In genomic region chr1:26522073-26522472, GRCh38 we compare ENCODE assay signal across 1 cellular context.
A peak's percentile ranks its signal among the peaks of the same experiment; 100 is the strongest.
TF ChIP-seq lines count a peak whose summit lies in the region.

No MANE protein-coding gene starts in this region.

TF ChIP-seq in K562, 482 proteins besides CTCF, POLR2A, EP300 and RAD21 (continued from another document):
- TF ChIP-seq, protein P1, sequence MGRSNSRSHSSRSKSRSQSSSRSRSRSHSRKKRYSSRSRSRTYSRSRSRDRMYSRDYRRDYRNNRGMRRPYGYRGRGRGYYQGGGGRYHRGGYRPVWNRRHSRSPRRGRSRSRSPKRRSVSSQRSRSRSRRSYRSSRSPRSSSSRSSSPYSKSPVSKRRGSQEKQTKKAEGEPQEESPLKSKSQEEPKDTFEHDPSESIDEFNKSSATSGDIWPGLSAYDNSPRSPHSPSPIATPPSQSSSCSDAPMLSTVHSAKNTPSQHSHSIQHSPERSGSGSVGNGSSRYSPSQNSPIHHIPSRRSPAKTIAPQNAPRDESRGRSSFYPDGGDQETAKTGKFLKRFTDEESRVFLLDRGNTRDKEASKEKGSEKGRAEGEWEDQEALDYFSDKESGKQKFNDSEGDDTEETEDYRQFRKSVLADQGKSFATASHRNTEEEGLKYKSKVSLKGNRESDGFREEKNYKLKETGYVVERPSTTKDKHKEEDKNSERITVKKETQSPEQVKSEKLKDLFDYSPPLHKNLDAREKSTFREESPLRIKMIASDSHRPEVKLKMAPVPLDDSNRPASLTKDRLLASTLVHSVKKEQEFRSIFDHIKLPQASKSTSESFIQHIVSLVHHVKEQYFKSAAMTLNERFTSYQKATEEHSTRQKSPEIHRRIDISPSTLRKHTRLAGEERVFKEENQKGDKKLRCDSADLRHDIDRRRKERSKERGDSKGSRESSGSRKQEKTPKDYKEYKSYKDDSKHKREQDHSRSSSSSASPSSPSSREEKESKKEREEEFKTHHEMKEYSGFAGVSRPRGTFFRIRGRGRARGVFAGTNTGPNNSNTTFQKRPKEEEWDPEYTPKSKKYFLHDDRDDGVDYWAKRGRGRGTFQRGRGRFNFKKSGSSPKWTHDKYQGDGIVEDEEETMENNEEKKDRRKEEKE (IDR thresholded peaks at IDR 0.05; ENCODE audit: borderline replicate concordance in 1 of 2, control insufficient read depth in 1 of 2, low read depth in 2 of 2, low read length in 1 of 2) = no peak
- TF ChIP-seq CBX1 (IDR thresholded peaks at IDR 0.05; ENCODE audit: low read depth) (peak; percentile 59; the same call in 1 of the 2 replicates), FOXA1 (IDR thresholded peaks at IDR 0.05; ENCODE audit: borderline replicate concordance) (no peak), HNRNPUL1 (IDR thresholded peaks at IDR 0.05; ENCODE audit: low read length) (no peak), STAT5A (IDR thresholded peaks at IDR 0.05; ENCODE audit: borderline replicate concordance, low read length) (no peak), CBX2 (IDR thresholded peaks at IDR 0.05; ENCODE audit: insufficient read depth, low read length, poor library complexity, severe bottlenecking) (no peak), ZNF512 (tag; IDR thresholded peaks at IDR 0.05) (no peak), POLR3A (IDR thresholded peaks at IDR 0.05; ENCODE audit: borderline replicate concordance, extremely low read depth, insufficient read depth, insufficient read length) (no peak), MXI1 (IDR thresholded peaks at IDR 0.05; ENCODE audit: low read depth, low read length) (no peak), ZC3H8 (IDR thresholded peaks at IDR 0.05) (no peak), ZFPM2 (CRISPR knock-in tag; IDR thresholded peaks at IDR 0.05) (no peak), ZNF121 (CRISPR knock-in tag; conservative IDR thresholded peaks at IDR 0.05) (0 out of 2 replicates have a peak, but pooled peaks have one; percentile 7), PTBP1 (IDR thresholded peaks at IDR 0.05; ENCODE audit: low read depth, low read length) (0 out of 2 replicates have a peak, but pooled peaks have one; percentile 44)
- TF ChIP-seq, protein P2, sequence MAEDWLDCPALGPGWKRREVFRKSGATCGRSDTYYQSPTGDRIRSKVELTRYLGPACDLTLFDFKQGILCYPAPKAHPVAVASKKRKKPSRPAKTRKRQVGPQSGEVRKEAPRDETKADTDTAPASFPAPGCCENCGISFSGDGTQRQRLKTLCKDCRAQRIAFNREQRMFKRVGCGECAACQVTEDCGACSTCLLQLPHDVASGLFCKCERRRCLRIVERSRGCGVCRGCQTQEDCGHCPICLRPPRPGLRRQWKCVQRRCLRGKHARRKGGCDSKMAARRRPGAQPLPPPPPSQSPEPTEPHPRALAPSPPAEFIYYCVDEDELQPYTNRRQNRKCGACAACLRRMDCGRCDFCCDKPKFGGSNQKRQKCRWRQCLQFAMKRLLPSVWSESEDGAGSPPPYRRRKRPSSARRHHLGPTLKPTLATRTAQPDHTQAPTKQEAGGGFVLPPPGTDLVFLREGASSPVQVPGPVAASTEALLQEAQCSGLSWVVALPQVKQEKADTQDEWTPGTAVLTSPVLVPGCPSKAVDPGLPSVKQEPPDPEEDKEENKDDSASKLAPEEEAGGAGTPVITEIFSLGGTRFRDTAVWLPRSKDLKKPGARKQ (CRISPR knock-in tag; IDR thresholded peaks at IDR 0.05) = no peak
